In the genomic region with DNA sequence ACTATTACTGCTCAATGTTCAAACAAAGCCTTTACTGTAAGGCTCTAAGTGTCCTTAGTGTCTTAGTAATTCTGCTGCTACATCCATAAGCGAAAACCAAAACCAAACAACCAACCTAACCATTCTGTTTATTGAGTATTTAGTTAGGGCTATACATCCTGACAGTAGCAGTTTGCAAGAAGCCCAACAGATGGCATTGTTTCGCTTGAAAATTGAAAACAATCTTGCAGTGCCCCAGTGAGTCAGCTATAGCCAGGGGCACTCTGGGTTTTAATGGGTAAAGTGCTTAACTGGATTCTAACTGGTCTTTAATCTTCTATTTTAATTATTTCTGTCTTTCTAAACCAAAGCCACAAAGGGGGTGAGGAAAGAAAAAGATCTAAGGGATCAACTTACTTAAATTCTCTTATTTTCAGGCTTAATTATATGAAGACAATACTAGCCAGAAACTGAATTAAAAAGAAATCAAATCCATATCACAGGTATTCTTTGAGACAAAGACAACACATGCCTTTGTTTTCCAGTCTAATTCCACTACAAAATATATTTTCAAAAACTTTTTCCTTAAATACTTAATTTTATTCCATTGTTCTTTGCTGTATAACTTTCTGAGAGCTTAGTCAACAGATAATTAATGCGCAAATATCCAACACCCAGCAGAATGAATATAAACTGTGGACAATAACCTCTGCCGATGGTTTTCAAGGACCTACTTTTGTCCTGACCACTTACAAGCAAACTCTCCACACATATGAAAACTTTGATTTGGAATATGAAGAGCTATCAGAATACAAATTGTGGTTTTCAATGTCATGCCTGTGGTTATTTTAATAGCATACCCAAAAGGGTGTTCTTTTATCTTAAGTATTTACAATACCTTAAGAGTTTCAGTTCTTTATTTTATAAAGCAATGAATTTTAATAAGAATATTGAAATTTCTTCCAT, we compare ENCODE assay signal across 8 cellular contexts. TPM values are rescaled to one million over a fixed set of nuclear protein-coding genes. Genes with fewer than 3 reads are reported as not detected.
DNase-seq lines count a peak whose midpoint lies in the region; ATAC-seq lines count a peak whose summit lies in the region.

No MANE protein-coding gene starts in this region.

- DNase-seq in GM04503 (ENCODE audit: low read depth) (peak; percentile 31), NCI-H69 (lab: John Stamatoyannopoulos, UW) (peak; percentile 87), medulla oblongata (ENCODE audit: extremely low spot score) (peak; percentile 83)
- DNase-seq in activated CD4-positive, alpha-beta T cell treated with anti-CD3 and anti-CD28 coated beads, Interleukin-2, amount 10 ng/mL, durations not matched to agents 24 days and 14 days = peak; percentile 90
- peak; percentile 35 for DNase-seq in stimulated activated CD8-positive, alpha-beta memory T cell treated with anti-CD3 and anti-CD28 coated beads, Interleukin-4, amount 100 ng/mL, for 24 hours (ENCODE audit: low read depth)

- H3K9me3 ChIP-seq in ectodermal cell (ENCODE audit: control insufficient read depth, low read length) = no peaks in the 10 kb centered on the region

- ATAC-seq in HG03565 (IDR thresholded peaks at IDR 0.05; ENCODE audit: unreplicated experiment) = peak; percentile 69
- no peak for ATAC-seq in HG02938 (IDR thresholded peaks at IDR 0.05; ENCODE audit: unreplicated experiment)

- H3K4me1 ChIP-seq in ectodermal cell (ENCODE audit: control insufficient read depth, insufficient read depth, low read length) = no peaks in the 10 kb centered on the region

- H3K27me3 Mint-ChIP-seq in activated CD4-positive, alpha-beta T cell treated with anti-CD3 and anti-CD28 coated beads, Interleukin-2, amount 10 ng/mL, durations not matched to agents 24 days and 14 days = no peaks in the 10 kb centered on the region

- H3K36me3 Mint-ChIP-seq in activated CD4-positive, alpha-beta T cell treated with anti-CD3 and anti-CD28 coated beads, Interleukin-2, amount 10 ng/mL, durations not matched to agents 24 days and 14 days (ENCODE audit: low read depth) = peaks cover 14% of the 10 kb centered on the region

- H3K27ac ChIP-seq in ectodermal cell (ENCODE audit: insufficient read depth, low read depth, low read length, poor library complexity, severe bottlenecking) = peak overlapping the region; percentile 23

- H3K27ac Mint-ChIP-seq in activated CD4-positive, alpha-beta T cell treated with anti-CD3 and anti-CD28 coated beads, Interleukin-2, amount 10 ng/mL, durations not matched to agents 24 days and 14 days = no peak overlapping the region

- H3K4me3 ChIP-seq in ectodermal cell (ENCODE audit: insufficient read depth, low read depth, low read length) = no peak overlapping the region

- intact Hi-C loops in activated CD4-positive, alpha-beta T cell treated with anti-CD3 and anti-CD28 coated beads, Interleukin-2, amount 10 ng/mL, durations not matched to agents 24 days and 14 days (cut with micrococcal nuclease) = loop anchor here (5.0 kb wide), 3 partner anchors 98 to 393 kb away; a partner anchor contains a TSS

- peaks cover 14% of the 10 kb centered on the region for H3K36me3 ChIP-seq in ectodermal cell (ENCODE audit: control insufficient read depth, insufficient read depth, low read length)

- no peaks in the 10 kb centered on the region for H3K27me3 ChIP-seq in ectodermal cell (ENCODE audit: control insufficient read depth, insufficient read depth, low read length, poor library complexity, severe bottlenecking)

- peaks cover 31% of the 10 kb centered on the region for H3K4me1 Mint-ChIP-seq in activated CD4-positive, alpha-beta T cell treated with anti-CD3 and anti-CD28 coated beads, Interleukin-2, amount 10 ng/mL, durations not matched to agents 24 days and 14 days

- H3K4me3 Mint-ChIP-seq in activated CD4-positive, alpha-beta T cell treated with anti-CD3 and anti-CD28 coated beads, Interleukin-2, amount 10 ng/mL, durations not matched to agents 24 days and 14 days = no peak overlapping the region

- WGBS in ectodermal cell, 2 experiments = 63 to 64% methylated on average over 3 to 4 of the region's 4 CpGs

- H3K9me3 Mint-ChIP-seq in activated CD4-positive, alpha-beta T cell treated with anti-CD3 and anti-CD28 coated beads, Interleukin-2, amount 10 ng/mL, durations not matched to agents 24 days and 14 days = no peaks in the 10 kb centered on the region

RNA-seq across cellular contexts. Expression of a gene that starts 15.2 kb away (rescaled TPM):
- total RNA-seq in activated CD4-positive, alpha-beta T cell treated with anti-CD3 and anti-CD28 coated beads, Interleukin-2, amount 10 ng/mL, durations not matched to agents 24 days and 14 days = 82.6 and 86.5 TPM in 2 replicates
- polyA plus RNA-seq in ectodermal cell (2013, experiment 1 of 4) = 94.3 TPM
- polyA plus RNA-seq in ectodermal cell (2013, experiment 2 of 4) = 116 TPM
- 76.5 TPM for polyA plus RNA-seq in ectodermal cell (2013, experiment 3 of 4)
- polyA plus RNA-seq in ectodermal cell (2013, experiment 4 of 4) = 98.0 TPM

RNA-seq across cellular contexts. Expression of a gene that starts 44.7 kb away (rescaled TPM):
- total RNA-seq in activated CD4-positive, alpha-beta T cell treated with anti-CD3 and anti-CD28 coated beads, Interleukin-2, amount 10 ng/mL, durations not matched to agents 24 days and 14 days = 452 and 456 TPM in 2 replicates
- 306 TPM for polyA plus RNA-seq in ectodermal cell (2013, experiment 1 of 4)
- 332 TPM for polyA plus RNA-seq in ectodermal cell (2013, experiment 2 of 4)
- polyA plus RNA-seq in ectodermal cell (2013, experiment 3 of 4) = 266 TPM
- 289 TPM for polyA plus RNA-seq in ectodermal cell (2013, experiment 4 of 4)

Comparison
In these comparisons a context has a peak if more than half of its experiments do, and no peak if none do; other contexts are left out.
1. DNase-seq: peak in every context shown above with its lines; median percentile 90 in activated CD4-positive, alpha-beta T cell treated with anti-CD3 and anti-CD28 coated beads, Interleukin-2, amount 10 ng/mL, durations not matched to agents 24 days and 14 days; 87 in NCI-H69; 83 in medulla oblongata; 35 in stimulated activated CD8-positive, alpha-beta memory T cell treated with anti-CD3 and anti-CD28 coated beads, Interleukin-4, amount 100 ng/mL, for 24 hours; 31 in GM04503.